Comparison of ENCODE assay signal across 8 cellular contexts in the genomic region with DNA sequence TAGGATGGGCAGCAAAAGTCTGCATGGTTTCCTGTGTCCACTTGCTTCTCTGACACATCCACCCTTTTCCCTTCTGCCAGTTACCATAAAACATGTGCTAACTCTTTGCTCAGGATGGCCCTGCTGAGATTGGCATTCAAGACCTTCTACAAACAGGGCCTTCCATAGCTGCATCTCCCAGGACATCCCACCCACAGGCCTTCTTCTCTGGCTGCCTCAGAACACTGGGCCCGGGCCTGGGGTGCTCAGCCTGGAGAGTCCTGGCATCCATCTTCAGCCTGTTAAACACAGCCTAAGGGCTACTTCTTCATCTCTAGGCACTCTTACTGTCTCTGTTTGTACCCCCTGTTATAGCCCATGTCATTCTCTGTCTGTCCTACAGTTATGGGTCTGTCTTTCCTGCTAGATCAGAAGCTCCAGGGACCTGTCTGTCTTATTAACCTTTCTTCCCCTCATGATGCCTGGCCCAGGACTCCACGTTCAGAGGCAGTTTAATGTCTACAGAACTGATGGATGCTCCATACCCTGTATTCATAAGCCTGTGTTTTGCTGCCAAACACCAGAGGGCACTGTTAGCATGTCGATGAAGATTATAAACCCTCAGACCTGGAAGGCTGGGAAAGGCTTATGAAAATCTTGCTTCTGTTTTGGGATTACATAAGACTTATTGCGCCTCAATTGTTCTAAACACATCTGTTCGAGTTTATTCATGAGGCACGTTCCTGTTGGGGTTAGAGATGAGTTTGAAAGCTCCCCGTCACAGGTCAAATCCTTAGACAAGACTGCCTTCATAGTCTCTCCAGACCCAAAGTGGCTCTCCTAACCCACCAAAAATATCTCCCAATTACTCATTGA. TPM values are rescaled to one million over a fixed set of nuclear protein-coding genes. Genes with fewer than 3 reads are reported as not detected.
DNase-seq lines count a peak whose midpoint lies in the region; ATAC-seq, FAIRE-seq and TF ChIP-seq lines count a peak whose summit lies in the region.

No MANE protein-coding gene starts in this region.

- no peak overlapping the region for H2BK12ac ChIP-seq in neuronal stem cell (ENCODE audit: low read length)

- peaks cover 4 to 5% of the 10 kb centered on the region in 2 donors for H3K4me1 ChIP-seq in neuronal stem cell (ENCODE audit: control insufficient read depth in 2 of 2, insufficient read depth in 1 of 2, low read depth in 1 of 2, low read length in 2 of 2)

- no peaks in the 10 kb centered on the region for H3K36me3 ChIP-seq in neuronal stem cell (replicated peaks in 1 of 2; ENCODE audit: control insufficient read depth in 2 of 2, insufficient read depth in 2 of 2, low read length in 2 of 2)

- H3K14ac ChIP-seq in neuronal stem cell (ENCODE audit: low read length) = no peak overlapping the region

- H4K91ac ChIP-seq in neuronal stem cell (ENCODE audit: low read depth, low read length, poor library complexity) = no peak overlapping the region

- no peak overlapping the region for H2BK5ac ChIP-seq in neuronal stem cell (ENCODE audit: low read length)

- peak overlapping the region; percentile 19 for H2AFZ ChIP-seq in neuronal stem cell (ENCODE audit: low read length)

- H3K4me2 ChIP-seq in neuronal stem cell (ENCODE audit: insufficient read depth, low read length, poor library complexity, severe bottlenecking) = no peak overlapping the region

- no peak overlapping the region for H3K18ac ChIP-seq in neuronal stem cell (ENCODE audit: low read length)

- no peak overlapping the region for H2BK15ac ChIP-seq in neuronal stem cell (ENCODE audit: low read length)

- H3K9ac ChIP-seq in neuronal stem cell (ENCODE audit: low read depth, low read length, poor library complexity) = no peak overlapping the region

- no peak overlapping the region for H3K27ac ChIP-seq in neuronal stem cell (replicated peaks; ENCODE audit: low read length)

- no peaks in the 10 kb centered on the region for H3K27me3 ChIP-seq in neuronal stem cell (ENCODE audit: control insufficient read depth in 3 of 3, insufficient read depth in 3 of 3, low read depth in 1 of 3, low read length in 3 of 3)

- ATAC-seq in GM18858 (IDR thresholded peaks at IDR 0.05; ENCODE audit: unreplicated experiment) = no peak

- H4K8ac ChIP-seq in neuronal stem cell (ENCODE audit: low read depth, low read length) = no peak overlapping the region

- no peak overlapping the region for H3K23ac ChIP-seq in neuronal stem cell (ENCODE audit: low read depth, low read length, poor library complexity)

- H2BK120ac ChIP-seq in neuronal stem cell (ENCODE audit: low read depth, low read length) = no peak overlapping the region

- no CpG with 5 or more reads among the region's 7 CpGs for WGBS in neuronal stem cell (ENCODE audit: extremely low coverage in 2 of 2, insufficient read length in 2 of 2, insufficient replicate concordance in 1 of 2), 2 donors

- H2AK5ac ChIP-seq in neuronal stem cell (ENCODE audit: low read depth, low read length) = peak overlapping the region; percentile 42

- no peak overlapping the region for H3K4ac ChIP-seq in neuronal stem cell (ENCODE audit: low read length)

- H3K4me3 ChIP-seq in AG04449 (ENCODE audit: low read depth, low read length) (no peak overlapping the region), neuronal stem cell (ENCODE audit: low read length in 2 of 2) (no peak overlapping the region)

- CTCF ChIA-PET in AG04449 (lab: Yijun Ruan, JAX) = interaction anchor here (0.5 to 28.6 kb wide), 39 partner anchors 8 to 643 kb away, joined by 3 to 1004 read pairs (median 4); a partner anchor contains a TSS

- TF ChIP-seq CTCF in AG04449 (IDR thresholded peaks at IDR 0.05; ENCODE audit: insufficient read depth, low read length, missing control alignments) = peak; percentile 80

- DNase-seq in AG04449 (ENCODE audit: low read depth, low spot score) = peak; percentile 23
- peak; percentile 80 for DNase-seq in GM03348 (ENCODE audit: low spot score)
- DNase-seq in NCI-H2171 treated with DMSO at 0.1 percent for 48 hours (lab: John Stamatoyannopoulos, UW) = peak; percentile 71
- DNase-seq in activated CD4-positive, alpha-beta T cell treated with anti-CD3 and anti-CD28 coated beads, Interleukin-2, amount 50 U/mL, for 48 hours = peak; percentile 36 to 49
- peak; percentile 52 to 74 for DNase-seq in frontal cortex (ENCODE audit: low spot score in 2 of 2)
- DNase-seq in neuronal stem cell (ENCODE audit: low spot score) = peak; percentile 53
- DNase-seq in activated gamma-delta T cell (lab: John Stamatoyannopoulos, UW) = no peak

- POLR2A ChIA-PET in AG04449 (lab: Yijun Ruan, JAX) = no interaction called here

- FAIRE-seq in frontal cortex (lab: Jason Lieb, UNC) = peak; percentile 66

- H3K9me3 ChIP-seq in neuronal stem cell (replicated peaks in 1 of 2; ENCODE audit: control insufficient read depth in 2 of 2, insufficient read depth in 1 of 2, low read depth in 1 of 2, low read length in 2 of 2) = no peaks in the 10 kb centered on the region

- H3K79me1 ChIP-seq in neuronal stem cell (ENCODE audit: low read depth, low read length) = no peaks in the 10 kb centered on the region

RNA-seq across cellular contexts. Expression of a gene that starts 16.5 kb away (rescaled TPM):
- total RNA-seq in frontal cortex = 4.1 TPM
- 0.77 TPM for polyA plus RNA-seq in neuronal stem cell (2013, experiment 1 of 2)
- polyA plus RNA-seq in neuronal stem cell (2013, experiment 2 of 2) = 0.87 TPM

RNA-seq across cellular contexts. Expression of a gene that starts 17.9 kb away (rescaled TPM):
- total RNA-seq in frontal cortex = 7.3 TPM
- 23.3 TPM for polyA plus RNA-seq in neuronal stem cell (2013, experiment 1 of 2)
- 25.3 TPM for polyA plus RNA-seq in neuronal stem cell (2013, experiment 2 of 2)

RNA-seq across cellular contexts. Expression of a gene that starts 18.6 kb away (rescaled TPM):
- 115 TPM for total RNA-seq in frontal cortex
- 52.3 TPM for polyA plus RNA-seq in neuronal stem cell (2013, experiment 1 of 2)
- polyA plus RNA-seq in neuronal stem cell (2013, experiment 2 of 2) = 51.8 TPM

RNA-seq across cellular contexts. Expression of a gene that starts 25.5 kb away (rescaled TPM):
- total RNA-seq in frontal cortex = 0.41 TPM
- polyA plus RNA-seq in neuronal stem cell (2013, experiment 1 of 2) = 7.4 TPM
- polyA plus RNA-seq in neuronal stem cell (2013, experiment 2 of 2) = 6.4 TPM

RNA-seq across cellular contexts. Expression of a gene that starts 27.0 kb away (rescaled TPM):
- 58.7 TPM for total RNA-seq in frontal cortex
- 58.8 TPM for polyA plus RNA-seq in neuronal stem cell (2013, experiment 1 of 2)
- polyA plus RNA-seq in neuronal stem cell (2013, experiment 2 of 2) = 58.4 TPM
